In the genomic region with DNA sequence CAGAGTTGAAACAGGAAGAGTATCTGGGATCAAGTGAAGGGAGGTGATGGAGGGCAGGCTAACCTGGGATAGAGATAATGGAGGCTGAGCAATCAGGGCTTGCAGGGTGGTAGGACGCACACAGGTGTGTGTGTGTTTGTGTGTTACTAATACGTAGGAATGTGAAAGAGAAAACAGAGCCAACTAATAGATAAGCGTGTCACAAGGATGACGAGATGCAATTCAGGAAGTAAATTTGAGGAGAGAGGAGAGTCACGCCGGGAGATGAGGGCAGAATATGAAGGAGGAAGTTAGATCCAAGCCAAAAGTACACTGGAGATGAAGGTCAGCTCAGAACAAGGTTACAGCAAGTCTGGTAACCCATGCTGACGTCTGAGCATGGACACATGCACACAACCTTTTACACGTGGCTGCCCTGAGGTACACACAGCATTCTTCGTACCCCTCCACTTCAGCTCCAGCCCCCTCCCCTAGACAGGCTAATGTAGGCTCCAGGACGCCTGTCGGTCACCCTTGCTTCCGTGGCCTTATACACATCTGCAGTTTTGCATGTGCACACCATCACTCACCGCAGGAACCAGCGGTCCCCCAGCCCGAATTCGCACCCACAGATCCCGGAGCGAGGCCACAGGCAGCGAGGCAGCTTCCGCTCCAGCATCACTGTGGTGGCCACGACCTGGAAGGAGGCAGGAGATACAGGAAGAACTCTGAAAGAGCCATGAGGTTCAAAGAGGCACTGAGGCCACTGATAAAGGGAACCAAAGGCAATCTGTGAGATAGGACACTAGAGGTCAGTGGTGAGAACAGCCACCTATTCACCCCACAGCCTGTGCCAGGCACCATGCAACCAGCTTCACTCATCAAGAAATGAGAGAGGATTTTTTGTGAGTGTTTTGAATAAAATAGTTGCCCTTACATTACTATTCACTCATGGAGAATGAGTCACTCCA, we compare ENCODE assay signal across 8 cellular contexts. TPM values are rescaled to one million over a fixed set of nuclear protein-coding genes. Genes with fewer than 3 reads are reported as not detected.
DNase-seq lines count a peak whose midpoint lies in the region; ATAC-seq and TF ChIP-seq lines count a peak whose summit lies in the region.
"Had no signal": no experiment of that assay in that cellular context is flagged by ENCODE, and none has a peak within 500 bp of the region (broad histone marks: within the 10 kb centered on the region; RNA-seq: fewer than 3 reads in every experiment).

No MANE protein-coding gene starts in this region.

- H3K27ac ChIP-seq in OCI-LY7 (ENCODE audit: low read depth, low read length, poor library complexity, severe bottlenecking) (no peak overlapping the region), left lung (peak overlapping the region in 1 of 2 donors; percentile 3)

- DNase-seq in ELR (ENCODE audit: low read depth) (peak; percentile 2), OCI-LY7 (ENCODE audit: low spot score) (peak; percentile 23), left lung (no peak), HuH-7.5 (ENCODE audit: low spot score) (no peak)
- DNase-seq: activated T-cell treated with anti-CD3 and anti-CD28 coated beads, Interleukin-2, amount 50 U/mL, for 72 hours; posterior cingulate gyrus had no signal

- no peaks in the 10 kb centered on the region for H3K9me2 ChIP-seq in OCI-LY7 (ENCODE audit: insufficient read depth, low read length)

- peak; percentile 86 for ATAC-seq in left lung
- ATAC-seq in GM18511 (IDR thresholded peaks at IDR 0.05; ENCODE audit: unreplicated experiment), result no peak
- no peak for ATAC-seq in GM21528 (IDR thresholded peaks at IDR 0.05; ENCODE audit: low FRiP score, unreplicated experiment)

- intact Hi-C loops in OCI-LY7 (cut with micrococcal nuclease; ENCODE audit: unreplicated experiment), result loop anchor here (1.0 kb wide), 1 partner anchor 306 kb away; no protein-coding TSS in a partner anchor
- intact Hi-C loops in left lung (cut with DNase I), result no loop called here

- H2AFZ ChIP-seq in OCI-LY7 (ENCODE audit: low read length), result no peak overlapping the region

- H3K79me2 ChIP-seq in OCI-LY7 (ENCODE audit: insufficient read depth, low read depth, low read length), result no peaks in the 10 kb centered on the region

- BruUV-seq in OCI-LY7 (replicated peaks; lab: Mats Ljungman, UMichigan), result no TSS peak

- H3K4me1 ChIP-seq in OCI-LY7 (ENCODE audit: insufficient read depth, low read length, poor library complexity, severe bottlenecking), result no peaks in the 10 kb centered on the region
- peaks cover 0 to 20% of the 10 kb centered on the region in 2 donors for H3K4me1 ChIP-seq in left lung

- no peaks in the 10 kb centered on the region for H4K20me1 ChIP-seq in OCI-LY7 (ENCODE audit: insufficient read depth, low read length)

- H3K4me3 ChIP-seq in OCI-LY7 (ENCODE audit: low read depth, low read length, poor library complexity, severe bottlenecking), result no peak overlapping the region
- no peak overlapping the region for H3K4me3 ChIP-seq in left lung

- peaks cover 6% of the 10 kb centered on the region; the same call in 1 of the 2 replicates for H3K9me3 ChIP-seq in OCI-LY7 (ENCODE audit: low read length)
- H3K9me3 ChIP-seq in left lung, result peaks cover 0 to 8% of the 10 kb centered on the region in 2 donors

- H3K27me3 ChIP-seq in left lung, result no peaks in the 10 kb centered on the region

- H3K36me3 ChIP-seq in OCI-LY7 (ENCODE audit: insufficient read depth, low read length) (no peaks in the 10 kb centered on the region), left lung (no peaks in the 10 kb centered on the region)

- CTCF ChIA-PET in OCI-LY7 (lab: Charles Lee; ENCODE audit: unreplicated experiment), result no interaction called here

- POLR2A ChIA-PET in OCI-LY7 (lab: Charles Lee), result no interaction called here

- peak; percentile 73 for TF ChIP-seq CTCF in OCI-LY7 (conservative IDR thresholded peaks at IDR 0.05; ENCODE audit: low read length)
- TF ChIP-seq CTCF in left lung (IDR thresholded peaks at IDR 0.05), result peak in 1 of 2 donors; percentile 22

- no peak overlapping the region for H3K4me2 ChIP-seq in OCI-LY7 (ENCODE audit: low read length)

RNA-seq across cellular contexts. Expression of a gene that starts 23.7 kb away (rescaled TPM):
- not detected in 2 replicates for total RNA-seq in OCI-LY7 (2014; rRNA removed; shearing (Covaris generic))
- total RNA-seq in OCI-LY7 (2022), result not detected in 2 replicates
- 1 to 10 TPM; 1.1 to 5.0 TPM for total RNA-seq in left lung

RNA-seq across cellular contexts. Expression of a gene that starts 24.4 kb away (rescaled TPM):
- 0.06 TPM in 1 of 2 replicates, not detected in the other for total RNA-seq in OCI-LY7 (2014; rRNA removed; shearing (Covaris generic))
- total RNA-seq in OCI-LY7 (2022), result not detected in 2 replicates
- not detected for total RNA-seq in left lung

RNA-seq across cellular contexts. Expression of a gene that starts 30.1 kb away (rescaled TPM):
- total RNA-seq in OCI-LY7 (2014; rRNA removed; shearing (Covaris generic)), result not detected in 2 replicates
- not detected in 2 replicates for total RNA-seq in OCI-LY7 (2022)
- total RNA-seq in left lung, result under 1 TPM in 1 of 2 donors, not detected in 1; 0.37 TPM
- total RNA-seq: activated T-cell treated with anti-CD3 and anti-CD28 coated beads, Interleukin-2, amount 50 U/mL, for 72 hours had no signal

RNA-seq across cellular contexts. Expression of a gene that starts 53.0 kb away (rescaled TPM):
- total RNA-seq in OCI-LY7 (2014; rRNA removed; shearing (Covaris generic)), result 1.5 and 2.9 TPM in 2 replicates
- total RNA-seq in OCI-LY7 (2022) (1.9 and 2.2 TPM in 2 replicates), left lung (under 1 TPM; 0.58 to 0.96 TPM)

RNA-seq across cellular contexts. Expression of a gene that starts 54.3 kb away (rescaled TPM):
- total RNA-seq in OCI-LY7 (2014; rRNA removed; shearing (Covaris generic)), result 0.15 and 0.41 TPM in 2 replicates
- total RNA-seq in OCI-LY7 (2022), result 0.33 and 0.57 TPM in 2 replicates
- 10 to 100 TPM in 1 of 2 donors, 1 to 10 TPM in 1; 6.5 to 12.1 TPM for total RNA-seq in left lung

Comparison
In these comparisons a context has a peak if more than half of its experiments do, and no peak if none do; other contexts are left out.
1. DNase-seq: peak in ELR (single experiment) and OCI-LY7 (single experiment); none in left lung (0 of 2) and HuH-7.5 (single experiment).